Comparison of ENCODE assay signal across 9 cellular contexts in genomic region chr20:64044484-64045247, GRCh38. TPM values are rescaled to one million over a fixed set of nuclear protein-coding genes. Genes with fewer than 3 reads are reported as not detected.
DNase-seq lines count a peak whose midpoint lies in the region; ATAC-seq and TF ChIP-seq lines count a peak whose summit lies in the region.
"Had no signal": no experiment of that assay in that cellular context is flagged by ENCODE, and none has a peak within 500 bp of the region (broad histone marks: within the 10 kb centered on the region; RNA-seq: fewer than 3 reads in every experiment).

No MANE protein-coding gene starts in this region.

- TF ChIP-seq CTCF in coronary artery (IDR thresholded peaks at IDR 0.05) (no peak), lung (IDR thresholded peaks at IDR 0.05; ENCODE audit: control extremely low read depth, extremely low read depth) (no peak)

- no peaks in the 10 kb centered on the region for H3K36me3 ChIP-seq in CD4-positive, CD25-positive, alpha-beta regulatory T cell (ENCODE audit: control insufficient read depth, insufficient read depth, low read length)
- H3K36me3 ChIP-seq in lung (ENCODE audit: control insufficient read depth in 2 of 2, insufficient read depth in 2 of 2, low read length in 2 of 2), result peaks cover 0 to 8% of the 10 kb centered on the region in 2 donors

- H3K27ac Mint-ChIP-seq in CD4-positive, CD25-positive, alpha-beta regulatory T cell, result peak overlapping the region in 1 of 3 donors; percentile 29

- no peak for ATAC-seq in CD4-positive, CD25-positive, alpha-beta regulatory T cell (ENCODE audit: low read depth in 2 of 2)
- ATAC-seq in lung (ENCODE audit: insufficient read depth, low FRiP score), result no peak
- ATAC-seq in HG02870 (IDR thresholded peaks at IDR 0.05; ENCODE audit: unreplicated experiment), result no peak
- ATAC-seq in HG03025 (IDR thresholded peaks at IDR 0.05; ENCODE audit: low FRiP score, unreplicated experiment), result no peak

- peaks cover 0 to 1% (median 0%) of the 10 kb centered on the region in 7 donors for H3K9me3 Mint-ChIP-seq in CD4-positive, CD25-positive, alpha-beta regulatory T cell

- H3K27me3 Mint-ChIP-seq in CD4-positive, CD25-positive, alpha-beta regulatory T cell, result peaks cover 36% of the 10 kb centered on the region

- WGBS in lung, 2 donors, result 60 to 74% methylated on average over 14 of the region's 14 CpGs

- no peaks in the 10 kb centered on the region for H3K36me3 Mint-ChIP-seq in CD4-positive, CD25-positive, alpha-beta regulatory T cell

- H3K4me3 ChIP-seq in CD4-positive, CD25-positive, alpha-beta regulatory T cell (ENCODE audit: low read depth, low read length), result no peak overlapping the region
- H3K4me3 ChIP-seq in coronary artery (peak overlapping the region; percentile 69), lung (no peak overlapping the region)

- no peaks in the 10 kb centered on the region for H3K27me3 ChIP-seq in CD4-positive, CD25-positive, alpha-beta regulatory T cell (ENCODE audit: control insufficient read depth, insufficient read depth, low read length)
- H3K27me3 ChIP-seq in lung (ENCODE audit: control insufficient read depth, insufficient read depth), result no peaks in the 10 kb centered on the region

- H3K4me1 ChIP-seq in CD4-positive, CD25-positive, alpha-beta regulatory T cell (ENCODE audit: control insufficient read depth, insufficient read depth, low read length, poor library complexity, severe bottlenecking), result peaks cover 32% of the 10 kb centered on the region
- peaks cover 0 to 10% of the 10 kb centered on the region in 2 donors for H3K4me1 ChIP-seq in lung (ENCODE audit: control insufficient read depth in 2 of 2, insufficient read depth in 2 of 2, low read length in 2 of 2)

- peak overlapping the region in 3 of 4 donors; percentile 11 to 47 (median 19) for H3K4me3 Mint-ChIP-seq in CD4-positive, CD25-positive, alpha-beta regulatory T cell

- DNase-seq in CD4-positive, CD25-positive, alpha-beta regulatory T cell, result no peak
- DNase-seq in NCI-H2171 treated with DMSO at 0.1 percent for 48 hours (lab: John Stamatoyannopoulos, UW) (peak; percentile 61), coronary artery (ENCODE audit: low spot score) (no peak), lung (ENCODE audit: low spot score) (no peak), CD1c-positive myeloid dendritic cell (ENCODE audit: extremely low spot score) (no peak), NCI-H1105 (lab: John Stamatoyannopoulos, UW) (no peak)
- DNase-seq: activated gamma-delta T cell had no signal

- H3K9me3 ChIP-seq in CD4-positive, CD25-positive, alpha-beta regulatory T cell (ENCODE audit: control insufficient read depth in 2 of 2, low read length in 2 of 2), result no peaks in the 10 kb centered on the region
- peaks cover 0 to 3% of the 10 kb centered on the region in 2 donors for H3K9me3 ChIP-seq in lung (ENCODE audit: control insufficient read depth in 2 of 2, insufficient read depth in 1 of 2, low read length in 1 of 2)

- H3K4me1 Mint-ChIP-seq in CD4-positive, CD25-positive, alpha-beta regulatory T cell, result peaks cover 0 to 45% (median 14%) of the 10 kb centered on the region in 4 donors

- no peak overlapping the region for H3K27ac ChIP-seq in CD4-positive, CD25-positive, alpha-beta regulatory T cell (ENCODE audit: insufficient read depth, low read length, poor library complexity, severe bottlenecking)
- H3K27ac ChIP-seq in coronary artery (peak overlapping the region in 1 of 2 donors; percentile 64), lung (ENCODE audit: low read depth in 1 of 2, low read length in 1 of 2) (peak overlapping the region; percentile 38 to 46)

RNA-seq across cellular contexts. Expression of gene SOX18, which starts 4.8 kb away (rescaled TPM):
- not detected for total RNA-seq in CD4-positive, CD25-positive, alpha-beta regulatory T cell
- not detected for polyA plus RNA-seq in CD4-positive, CD25-positive, alpha-beta regulatory T cell
- total RNA-seq in lung, result 10 to 100 TPM; 12.1 to 52.2 TPM
- 10 to 100 TPM; 26.9 to 31.7 TPM for polyA plus RNA-seq in lung

RNA-seq across cellular contexts. Expression of gene C20orf204, which starts 8.7 kb away (rescaled TPM):
- total RNA-seq in CD4-positive, CD25-positive, alpha-beta regulatory T cell, result 6.0 TPM
- 1 to 10 TPM in 1 of 4 donors, under 1 TPM in 2, not detected in 1; 0.89 to 1.4 (median 0.91) TPM for polyA plus RNA-seq in CD4-positive, CD25-positive, alpha-beta regulatory T cell
- 1 to 10 TPM; 1.3 to 2.0 TPM for total RNA-seq in lung
- under 1 TPM; 0.50 to 0.63 TPM for polyA plus RNA-seq in lung

RNA-seq across cellular contexts. Expression of gene TCEA2, which starts 18.3 kb away (rescaled TPM):
- total RNA-seq in CD4-positive, CD25-positive, alpha-beta regulatory T cell, result 24.8 TPM
- polyA plus RNA-seq in CD4-positive, CD25-positive, alpha-beta regulatory T cell, result 10 to 100 TPM; 17.7 to 27.1 (median 20.9) TPM
- 10 to 100 TPM; 28.5 to 32.8 TPM for total RNA-seq in lung
- polyA plus RNA-seq in lung, result 10 to 100 TPM; 18.3 to 32.9 TPM

RNA-seq across cellular contexts. Expression of gene RGS19, which starts 34.7 kb away (rescaled TPM):
- 50.7 TPM for total RNA-seq in CD4-positive, CD25-positive, alpha-beta regulatory T cell
- 100 to 1,000 TPM in 2 of 4 donors, 10 to 100 TPM in 2; 79.4 to 105 (median 95.0) TPM for polyA plus RNA-seq in CD4-positive, CD25-positive, alpha-beta regulatory T cell
- total RNA-seq in lung, result 10 to 100 TPM; 15.1 to 50.7 TPM
- 10 to 100 TPM; 19.5 to 99.0 TPM for polyA plus RNA-seq in lung

RNA-seq across cellular contexts. Expression of gene OPRL1, which starts 35.2 kb away (rescaled TPM):
- 1.3 TPM for total RNA-seq in CD4-positive, CD25-positive, alpha-beta regulatory T cell
- polyA plus RNA-seq in CD4-positive, CD25-positive, alpha-beta regulatory T cell, result 1 to 10 TPM in 1 of 4 donors, under 1 TPM in 3; 0.58 to 1.1 (median 0.59) TPM
- 1 to 10 TPM; 1.6 to 2.5 TPM for total RNA-seq in lung
- 1 to 10 TPM in 1 of 2 donors, under 1 TPM in 1; 0.45 to 3.1 TPM for polyA plus RNA-seq in lung

Comparison
In these comparisons a context has a peak if more than half of its experiments do, and no peak if none do; other contexts are left out.
1. RNA of gene SOX18, which starts 4.8 kb away (total RNA-seq): 12.1 to 52.2 TPM in lung; not detected in CD4-positive, CD25-positive, alpha-beta regulatory T cell (single experiment); every median in the first group is over 10 times any median in the second.